ENCODE assay signal across 1 cellular context in genomic region chr9:98707158-98708102, GRCh38.
TF ChIP-seq lines count a peak whose summit lies in the region.

No MANE protein-coding gene starts in this region.

TF ChIP-seq in GM23338, 12 proteins besides CTCF, POLR2A, EP300 and RAD21 (continued from another document):
- TF ChIP-seq ETS1 (IDR thresholded peaks at IDR 0.05) (no peak), JUNB (IDR thresholded peaks at IDR 0.05; ENCODE audit: unreplicated experiment) (no peak), NANOG (IDR thresholded peaks at IDR 0.05; ENCODE audit: borderline replicate concordance) (no peak), POLR2AphosphoS5 (IDR thresholded peaks at IDR 0.05; ENCODE audit: low read depth) (no peak), CREB1 (CRISPR knock-in tag; IDR thresholded peaks at IDR 0.05; ENCODE audit: low read depth) (no peak)
